ENCODE assay signal across 20 cellular contexts in genomic region chr5:94276056-94276455, GRCh38.
DNase-seq lines count a peak whose midpoint lies in the region; ATAC-seq, FAIRE-seq and TF ChIP-seq lines count a peak whose summit lies in the region.
"Had no signal": no experiment of that assay in that cellular context is flagged by ENCODE, and none has a peak within 500 bp of the region (broad histone marks: within the 10 kb centered on the region; RNA-seq: fewer than 3 reads in every experiment).

No MANE protein-coding gene starts in this region.

- no peak overlapping the region for H3K9ac ChIP-seq in IMR-90 (ENCODE audit: low read depth, low read length)
- H3K9ac ChIP-seq: BLaER1 treated with 17β-estradiol and CSF1 and Interleukin-3, amounts not matched to agents 10 nM and 100 nM; KMS-11; SK-N-SH had no signal

- POLR2A ChIA-PET in IMR-90 (lab: Charles Lee; ENCODE audit: unreplicated experiment) = no interaction called here

- no peak overlapping the region for H2BK120ac ChIP-seq in IMR-90 (ENCODE audit: low read depth, low read length)

- H3K14ac ChIP-seq in IMR-90 (replicated peaks; ENCODE audit: low read depth, low read length) = no peak overlapping the region

- H3K9me3 ChIP-seq in IMR-90 (ENCODE audit: control insufficient read depth, insufficient read depth, low read length) (no peaks in the 10 kb centered on the region), heart left ventricle (peaks cover 0 to 2% (median 0%) of the 10 kb centered on the region in 12 donors)
- H3K9me3 ChIP-seq: BLaER1 treated with 17β-estradiol and CSF1 and Interleukin-3, amounts not matched to agents 10 nM and 100 nM; SK-N-SH had no signal

- no peak overlapping the region for H2BK15ac ChIP-seq in IMR-90 (ENCODE audit: low read depth, low read length)

- no peak for TF ChIP-seq RAD21 in IMR-90 (IDR thresholded peaks at IDR 0.05; ENCODE audit: low read length)

- no peaks in the 10 kb centered on the region for H4K20me1 ChIP-seq in IMR-90 (ENCODE audit: insufficient read depth, low read length)
- H4K20me1 ChIP-seq: BLaER1 treated with 17β-estradiol and CSF1 and Interleukin-3, amounts not matched to agents 10 nM and 100 nM had no signal

- no TSS peak for BruUV-seq in IMR-90 (replicated peaks; lab: Mats Ljungman, UMichigan)

- H3K9me1 ChIP-seq in IMR-90 (ENCODE audit: insufficient read depth, low read length) = no peaks in the 10 kb centered on the region

- H3K18ac ChIP-seq in IMR-90 (ENCODE audit: low read depth, low read length) = no peak overlapping the region

- no peak overlapping the region for H3K4ac ChIP-seq in IMR-90 (ENCODE audit: low read depth, low read length)

- TF ChIP-seq CTCF in IMR-90 (conservative IDR thresholded peaks at IDR 0.05; ENCODE audit: low read depth, low read length) (no peak), bronchial epithelial cell (IDR thresholded peaks at IDR 0.05; ENCODE audit: insufficient read depth, low read length, severe bottlenecking) (no peak), heart left ventricle (IDR thresholded peaks at IDR 0.05) (no peak)

- H3K4me2 ChIP-seq in IMR-90 (ENCODE audit: low read depth, low read length) = no peak overlapping the region
- H3K4me2 ChIP-seq: BLaER1 treated with 17β-estradiol and CSF1 and Interleukin-3, amounts not matched to agents 10 nM and 100 nM; GM23338; KMS-11; SK-N-SH had no signal

- CTCF ChIA-PET in IMR-90 (lab: Yijun Ruan, JAX) = no interaction called here

- H3K4me3 ChIP-seq in IMR-90 (ENCODE audit: insufficient read depth, low read depth, low read length) (no peak overlapping the region), bronchial epithelial cell (ENCODE audit: low read depth, low read length) (no peak overlapping the region), heart left ventricle (no peak overlapping the region)
- H3K4me3 ChIP-seq: BLaER1 treated with 17β-estradiol and CSF1 and Interleukin-3, amounts not matched to agents 10 nM and 100 nM; GM23338 had no signal

- TF ChIP-seq POLR2A in IMR-90 (IDR thresholded peaks at IDR 0.05; ENCODE audit: low read depth, low read length) (no peak), heart left ventricle (IDR thresholded peaks at IDR 0.05) (no peak)

- H3K36me3 ChIP-seq in IMR-90 (ENCODE audit: control insufficient read depth, insufficient read depth, low read length) (no peaks in the 10 kb centered on the region), bronchial epithelial cell (ENCODE audit: control insufficient read depth, insufficient read depth, low read length) (no peaks in the 10 kb centered on the region), heart left ventricle (no peaks in the 10 kb centered on the region)
- H3K36me3 ChIP-seq: BLaER1 treated with 17β-estradiol and CSF1 and Interleukin-3, amounts not matched to agents 10 nM and 100 nM had no signal

- H4K8ac ChIP-seq in IMR-90 (ENCODE audit: low read depth in 2 of 2, low read length in 2 of 2) = no peak overlapping the region

- ATAC-seq in IMR-90 (ENCODE audit: low read depth) (no peak), Right ventricle myocardium superior (ENCODE audit: poor library complexity) (no peak), GM19351 (IDR thresholded peaks at IDR 0.05; ENCODE audit: unreplicated experiment) (no peak), heart left ventricle (no peak)
- ATAC-seq: GM23338 had no signal

- H3K23ac ChIP-seq in IMR-90 (ENCODE audit: low read depth, low read length) = no peak overlapping the region

- dilution Hi-C loops in IMR-90 (cut with HindIII; ENCODE audit: low sequenced_read_pairs, unreplicated experiment) = no loop called here

- intact Hi-C loops in IMR-90 (cut with micrococcal nuclease) (no loop called here), Right ventricle myocardium superior (cut with DNase I) (no loop called here), heart left ventricle (cut with DNase I) (no loop called here)

- no peak overlapping the region for H4K91ac ChIP-seq in IMR-90 (ENCODE audit: insufficient read depth, low read depth, low read length)

- H2AFZ ChIP-seq in IMR-90 (replicated peaks; ENCODE audit: low read length, poor library complexity) = no peak overlapping the region
- H2AFZ ChIP-seq: GM23338 had no signal

- H3K79me1 ChIP-seq in IMR-90 (ENCODE audit: low read depth in 1 of 2, low read length in 2 of 2) = no peaks in the 10 kb centered on the region

- no peak for DNase-seq in IMR-90
- peak; percentile 11 for DNase-seq in MV-4-11 (lab: John Stamatoyannopoulos, UW)
- DNase-seq in bronchial epithelial cell (ENCODE audit: low read depth) = peak; percentile 26
- peak; percentile 61 for DNase-seq in renal cortical epithelial cell (ENCODE audit: low read depth)
- DNase-seq in Right ventricle myocardium superior = no peak
- DNase-seq in heart left ventricle = no peak
- DNase-seq: CD4-positive, alpha-beta T cell; H9; NCI-H1048; NCI-H1694; NCI-H446 treated with DMSO at 0.1 percent for 48 hours; SW 1271 had no signal

- no CpG with 5 or more reads among the region's 1 CpG for WGBS in IMR-90 (ENCODE audit: extremely low coverage in 2 of 2, insufficient read length in 1 of 2), 2 experiments
- WGBS in heart left ventricle, 4 donors = 87 to 95% (median 91%) methylated on average over 1 of the region's 1 CpG

- H3K27ac ChIP-seq in IMR-90 (ENCODE audit: insufficient read depth, low read length) (no peak overlapping the region), heart left ventricle (no peak overlapping the region)
- H3K27ac ChIP-seq: BLaER1 treated with 17β-estradiol and CSF1 and Interleukin-3, amounts not matched to agents 10 nM and 100 nM; KMS-11 had no signal

- H2AK9ac ChIP-seq in IMR-90 (replicated peaks; ENCODE audit: low read depth, low read length, poor library complexity) = no peak overlapping the region

- H3K56ac ChIP-seq in IMR-90 (ENCODE audit: extremely low read depth, insufficient read depth, low read length) = no peak overlapping the region

- in situ Hi-C loops in IMR-90 (cut with MboI; ENCODE audit: low sequenced_read_pairs) = no loop called here

- no peak overlapping the region for H2AK5ac ChIP-seq in IMR-90 (ENCODE audit: low read depth, low read length)

- no peaks in the 10 kb centered on the region for H3K27me3 ChIP-seq in IMR-90 (ENCODE audit: control insufficient read depth, insufficient read depth, low read length)
- H3K27me3 ChIP-seq in bronchial epithelial cell (ENCODE audit: control insufficient read depth, insufficient read depth, low read length) = no peaks in the 10 kb centered on the region
- H3K27me3 ChIP-seq in heart left ventricle = no peaks in the 10 kb centered on the region
- H3K27me3 ChIP-seq: BLaER1 treated with 17β-estradiol and CSF1 and Interleukin-3, amounts not matched to agents 10 nM and 100 nM had no signal

- no peak overlapping the region for H4K5ac ChIP-seq in IMR-90 (ENCODE audit: low read depth, low read length)

- no peak for FAIRE-seq in bronchial epithelial cell (lab: Jason Lieb, UNC)
- FAIRE-seq: A204.1, D721Med, RCC 7860 had no signal

- H3K4me1 ChIP-seq in IMR-90 (ENCODE audit: control insufficient read depth, insufficient read depth, low read length) (no peaks in the 10 kb centered on the region), heart left ventricle (no peaks in the 10 kb centered on the region)
- H3K4me1 ChIP-seq: BLaER1 treated with 17β-estradiol and CSF1 and Interleukin-3, amounts not matched to agents 10 nM and 100 nM had no signal

- no peak overlapping the region for H2BK20ac ChIP-seq in IMR-90 (ENCODE audit: low read depth, low read length)

- H2BK5ac ChIP-seq in IMR-90 (ENCODE audit: low read depth, low read length, poor library complexity, severe bottlenecking) = no peak overlapping the region

TF ChIP-seq in IMR-90, 13 proteins besides CTCF, POLR2A, EP300 and RAD21:
- TF ChIP-seq MAZ (IDR thresholded peaks at IDR 0.05; ENCODE audit: borderline replicate concordance, low read depth, low read length) (no peak), CEBPB (IDR thresholded peaks at IDR 0.05; ENCODE audit: low read depth, low read length) (peak; percentile 46; the same call in 1 of the 2 replicates)

Comparison
In these comparisons a context has a peak if more than half of its experiments do, and no peak if none do; other contexts are left out.
1. DNase-seq: peak in MV-4-11 (single experiment), bronchial epithelial cell (single experiment) and renal cortical epithelial cell (single experiment); none in IMR-90 (single experiment), Right ventricle myocardium superior (single experiment) and heart left ventricle (0 of 5).